ENCODE assay signal across 8 cellular contexts in genomic region chr6:11653028-11653583, GRCh38.
A peak's percentile ranks its signal among the peaks of the same experiment; 100 is the strongest.
DNase-seq lines count a peak whose midpoint lies in the region; ATAC-seq and TF ChIP-seq lines count a peak whose summit lies in the region.

No MANE protein-coding gene starts in this region.

- DNase-seq in AG08396 (ENCODE audit: low spot score), result peak; percentile 76
- DNase-seq in HS-5 (ENCODE audit: low read depth), result peak; percentile 77
- DNase-seq in activated CD8-positive, alpha-beta T cell treated with anti-CD3 and anti-CD28 coated beads for 36 hours, result peak; percentile 78
- DNase-seq in left cardiac atrium, result peak; percentile 46
- DNase-seq in stimulated activated CD4-positive, alpha-beta T cell treated with anti-CD3 and anti-CD28 coated beads, TNF-alpha, amount 100 ng/mL, for 48 hours (ENCODE audit: low read depth in 3 of 3), result peak in 2 of 3 donors; percentile 21 to 26
- DNase-seq in ureter (ENCODE audit: low spot score), result no peak
- no peak for DNase-seq in NCI-H82 treated with DMSO at 0.1 percent for 48 hours (lab: John Stamatoyannopoulos, UW; ENCODE audit: unreplicated experiment)

- no peaks in the 10 kb centered on the region for H3K9me3 Mint-ChIP-seq in activated CD8-positive, alpha-beta T cell treated with anti-CD3 and anti-CD28 coated beads for 36 hours

- peak; percentile 90 for ATAC-seq in activated CD8-positive, alpha-beta T cell treated with anti-CD3 and anti-CD28 coated beads for 36 hours
- ATAC-seq in left cardiac atrium (peak; percentile 29 to 52), GM19467 (IDR thresholded peaks at IDR 0.05; ENCODE audit: unreplicated experiment) (no peak)

- no peak overlapping the region for H3K4me3 Mint-ChIP-seq in activated CD8-positive, alpha-beta T cell treated with anti-CD3 and anti-CD28 coated beads for 36 hours

- no peak overlapping the region for H3K27ac Mint-ChIP-seq in activated CD8-positive, alpha-beta T cell treated with anti-CD3 and anti-CD28 coated beads for 36 hours

- H3K4me1 Mint-ChIP-seq in activated CD8-positive, alpha-beta T cell treated with anti-CD3 and anti-CD28 coated beads for 36 hours (ENCODE audit: low read depth), result peaks cover 16% of the 10 kb centered on the region

- no peaks in the 10 kb centered on the region for H3K36me3 Mint-ChIP-seq in activated CD8-positive, alpha-beta T cell treated with anti-CD3 and anti-CD28 coated beads for 36 hours (ENCODE audit: low read depth)

- CTCF ChIA-PET in activated CD8-positive, alpha-beta T cell treated with anti-CD3 and anti-CD28 coated beads for 36 hours (lab: Charles Lee), result interaction anchor here (1.0 to 4.3 kb wide), 4 partner anchors 14 to 580 kb away, joined by 3 to 46 read pairs (median 7); no protein-coding TSS in a partner anchor

- no peak for TF ChIP-seq CTCF in activated CD8-positive, alpha-beta T cell treated with anti-CD3 and anti-CD28 coated beads for 36 hours (IDR thresholded peaks at IDR 0.05)

- POLR2A ChIA-PET in activated CD8-positive, alpha-beta T cell treated with anti-CD3 and anti-CD28 coated beads for 36 hours (lab: Charles Lee), result no interaction called here

- intact Hi-C loops in activated CD8-positive, alpha-beta T cell treated with anti-CD3 and anti-CD28 coated beads for 36 hours (cut with micrococcal nuclease), result loop anchor here (10.0 kb wide), 1 partner anchor 952 kb away; no protein-coding TSS in a partner anchor
- intact Hi-C loops in left cardiac atrium (cut with DNase I), result loop anchor here in 1 of 2 donors (5.0 kb wide), 2 partner anchors 46 to 639 kb away; partner anchors contain the start of gene EDN1

- peaks cover 10% of the 10 kb centered on the region for H3K27me3 Mint-ChIP-seq in activated CD8-positive, alpha-beta T cell treated with anti-CD3 and anti-CD28 coated beads for 36 hours

Comparison
In these comparisons a context has a peak if more than half of its experiments do, and no peak if none do; other contexts are left out.
1. DNase-seq: peak in AG08396 (single experiment), HS-5 (single experiment), activated CD8-positive, alpha-beta T cell treated with anti-CD3 and anti-CD28 coated beads for 36 hours (single experiment), left cardiac atrium (single experiment) and stimulated activated CD4-positive, alpha-beta T cell treated with anti-CD3 and anti-CD28 coated beads, TNF-alpha, amount 100 ng/mL, for 48 hours (2 of 3); none in ureter (single experiment) and NCI-H82 treated with DMSO at 0.1 percent for 48 hours (single experiment).